ENCODE assay signal across 19 cellular contexts in genomic region chr15:88571153-88572029, GRCh38. TPM values are rescaled to one million over a fixed set of nuclear protein-coding genes. Genes with fewer than 3 reads are reported as not detected.
A peak's percentile ranks its signal among the peaks of the same experiment; 100 is the strongest.
DNase-seq lines count a peak whose midpoint lies in the region; ATAC-seq and TF ChIP-seq lines count a peak whose summit lies in the region.
"Had no signal": no experiment of that assay in that cellular context is flagged by ENCODE, and none has a peak within 500 bp of the region (broad histone marks: within the 10 kb centered on the region; RNA-seq: fewer than 3 reads in every experiment).

No MANE protein-coding gene starts in this region.

- H2AFZ ChIP-seq in OCI-LY7 (ENCODE audit: low read length), result no peak overlapping the region

- no peaks in the 10 kb centered on the region for H3K9me3 Mint-ChIP-seq in stimulated activated effector memory CD8-positive, alpha-beta T cell treated with anti-CD3 and anti-CD28 coated beads, Interleukin-12 subunit alpha, Interleukin-12 subunit beta, amount 100 ng/mL, for 72 hours
- H3K9me3 Mint-ChIP-seq: activated CD4-positive, alpha-beta memory T cell treated with anti-CD3 and anti-CD28 coated beads, Interleukin-2, amount 10 ng/mL, durations not matched to agents 7 days and 5 days; activated naive CD4-positive, alpha-beta T cell treated with anti-CD3 and anti-CD28 coated beads, Interleukin-2, amount 50 U/mL, for 72 hours; activated T-cell treated with anti-CD3 and anti-CD28 coated beads, Interleukin-2, amount 50 U/mL, for 4 hours had no signal

- no peak for TF ChIP-seq CTCF in OCI-LY7 (conservative IDR thresholded peaks at IDR 0.05; ENCODE audit: low read length)

- no peaks in the 10 kb centered on the region for H3K9me3 ChIP-seq in OCI-LY7 (ENCODE audit: low read length)
- H3K9me3 ChIP-seq: left lung, stomach, upper lobe of right lung had no signal

- H3K4me2 ChIP-seq in OCI-LY7 (ENCODE audit: low read length), result 0 out of 2 replicates have a peak overlapping the region, but pooled peaks have one; percentile 9

- H3K4me1 ChIP-seq in OCI-LY7 (ENCODE audit: insufficient read depth, low read length, poor library complexity, severe bottlenecking), result peaks cover 4% of the 10 kb centered on the region
- H3K4me1 ChIP-seq: foreskin keratinocyte, left lung, upper lobe of right lung had no signal

- H3K4me1 Mint-ChIP-seq in stimulated activated effector memory CD8-positive, alpha-beta T cell treated with anti-CD3 and anti-CD28 coated beads, Interleukin-12 subunit alpha, Interleukin-12 subunit beta, amount 100 ng/mL, for 72 hours, result no peaks in the 10 kb centered on the region
- H3K4me1 Mint-ChIP-seq: activated CD4-positive, alpha-beta memory T cell treated with anti-CD3 and anti-CD28 coated beads, Interleukin-2, amount 10 ng/mL, durations not matched to agents 7 days and 5 days had no signal

- H3K27ac Mint-ChIP-seq in stimulated activated effector memory CD8-positive, alpha-beta T cell treated with anti-CD3 and anti-CD28 coated beads, Interleukin-12 subunit alpha, Interleukin-12 subunit beta, amount 100 ng/mL, for 72 hours, result peak overlapping the region; percentile 45
- H3K27ac Mint-ChIP-seq: activated CD4-positive, alpha-beta memory T cell treated with anti-CD3 and anti-CD28 coated beads, Interleukin-2, amount 10 ng/mL, durations not matched to agents 7 days and 5 days; activated naive CD4-positive, alpha-beta T cell treated with anti-CD3 and anti-CD28 coated beads, Interleukin-2, amount 50 U/mL, for 72 hours had no signal

- BruUV-seq in OCI-LY7 (replicated peaks; lab: Mats Ljungman, UMichigan), result no TSS peak

- no peaks in the 10 kb centered on the region for H3K36me3 Mint-ChIP-seq in stimulated activated effector memory CD8-positive, alpha-beta T cell treated with anti-CD3 and anti-CD28 coated beads, Interleukin-12 subunit alpha, Interleukin-12 subunit beta, amount 100 ng/mL, for 72 hours
- H3K36me3 Mint-ChIP-seq: activated naive CD4-positive, alpha-beta T cell treated with anti-CD3 and anti-CD28 coated beads, Interleukin-2, amount 50 U/mL, for 72 hours had no signal

- ATAC-seq in left ventricle myocardium superior (peak; percentile 93), GM21423 (IDR thresholded peaks at IDR 0.05; ENCODE audit: unreplicated experiment) (no peak), GM18502 (IDR thresholded peaks at IDR 0.05; ENCODE audit: poor library complexity, unreplicated experiment) (no peak)
- ATAC-seq in stimulated activated effector memory CD8-positive, alpha-beta T cell treated with anti-CD3 and anti-CD28 coated beads, Interleukin-12 subunit alpha, Interleukin-12 subunit beta, amount 100 ng/mL, for 72 hours, result no peak
- ATAC-seq: activated naive CD4-positive, alpha-beta T cell treated with anti-CD3 and anti-CD28 coated beads, Interleukin-2, amount 50 U/mL, for 72 hours; activated T-cell treated with anti-CD3 and anti-CD28 coated beads, Interleukin-2, amount 50 U/mL, for 4 hours; foreskin keratinocyte; left lung; upper lobe of right lung had no signal

- H3K79me2 ChIP-seq in OCI-LY7 (ENCODE audit: insufficient read depth, low read depth, low read length), result no peaks in the 10 kb centered on the region

- intact Hi-C loops in OCI-LY7 (cut with micrococcal nuclease; ENCODE audit: unreplicated experiment), result no loop called here
- intact Hi-C loops in left ventricle myocardium superior (cut with micrococcal nuclease), result loop anchor here (2.0 kb wide), 1 partner anchor 73 kb away; no protein-coding TSS in a partner anchor

- CTCF ChIA-PET in OCI-LY7 (lab: Charles Lee; ENCODE audit: unreplicated experiment), result no interaction called here

- H3K36me3 ChIP-seq in OCI-LY7 (ENCODE audit: insufficient read depth, low read length), result no peaks in the 10 kb centered on the region
- H3K36me3 ChIP-seq: left lung, stomach, upper lobe of right lung had no signal

- no peaks in the 10 kb centered on the region for H4K20me1 ChIP-seq in OCI-LY7 (ENCODE audit: insufficient read depth, low read length)

- no peak overlapping the region for H3K27ac ChIP-seq in OCI-LY7 (ENCODE audit: low read depth, low read length, poor library complexity, severe bottlenecking)
- H3K27ac ChIP-seq: C4-2B, foreskin keratinocyte, left lung, stomach, upper lobe of right lung had no signal

- H3K9me2 ChIP-seq in OCI-LY7 (ENCODE audit: insufficient read depth, low read length), result no peaks in the 10 kb centered on the region

- no peak overlapping the region for H3K4me3 Mint-ChIP-seq in stimulated activated effector memory CD8-positive, alpha-beta T cell treated with anti-CD3 and anti-CD28 coated beads, Interleukin-12 subunit alpha, Interleukin-12 subunit beta, amount 100 ng/mL, for 72 hours
- H3K4me3 Mint-ChIP-seq: activated CD4-positive, alpha-beta memory T cell treated with anti-CD3 and anti-CD28 coated beads, Interleukin-2, amount 10 ng/mL, durations not matched to agents 7 days and 5 days; activated T-cell treated with anti-CD3 and anti-CD28 coated beads, Interleukin-2, amount 50 U/mL, for 4 hours had no signal

- peak; percentile 5 to 36 for DNase-seq in NCI-H526 (lab: John Stamatoyannopoulos, UW)
- no peak for DNase-seq in NCI-H526 treated with DMSO at 0.1 percent for 48 hours (lab: John Stamatoyannopoulos, UW)
- DNase-seq in OCI-LY7 (ENCODE audit: low spot score), result no peak
- peak; percentile 76 for DNase-seq in left ventricle myocardium superior
- no peak for DNase-seq in stimulated activated effector memory CD8-positive, alpha-beta T cell treated with anti-CD3 and anti-CD28 coated beads, Interleukin-12 subunit alpha, Interleukin-12 subunit beta, amount 100 ng/mL, for 72 hours (ENCODE audit: low spot score in 2 of 2)
- DNase-seq in DMS153 (lab: John Stamatoyannopoulos, UW), result no peak
- DNase-seq: activated CD4-positive, alpha-beta memory T cell treated with anti-CD3 and anti-CD28 coated beads, Interleukin-2, amount 10 ng/mL, durations not matched to agents 7 days and 5 days; activated T-cell treated with anti-CD3 and anti-CD28 coated beads, Interleukin-2, amount 50 U/mL, for 4 hours; DMS79; foreskin keratinocyte; left lung; NCI-H1436; stimulated activated CD4-positive, alpha-beta T cell treated with anti-CD3 and anti-CD28 coated beads, Interleukin-2, amount 100 ng/mL, for 24 hours; stomach; upper lobe of right lung had no signal

- POLR2A ChIA-PET in OCI-LY7 (lab: Charles Lee), result no interaction called here

- H3K4me3 ChIP-seq in OCI-LY7 (ENCODE audit: low read depth, low read length, poor library complexity, severe bottlenecking), result no peak overlapping the region
- H3K4me3 ChIP-seq: left lung, stomach, upper lobe of right lung had no signal

RNA-seq across cellular contexts. Expression of gene DET1, which starts 24.9 kb away (rescaled TPM):
- 7.1 and 9.8 TPM in 2 replicates for total RNA-seq in OCI-LY7 (2014; rRNA removed; shearing (Covaris generic))
- total RNA-seq in OCI-LY7 (2022) (9.7 and 9.8 TPM in 2 replicates), left ventricle myocardium superior (7.6 TPM)

RNA-seq across cellular contexts. Expression of gene AEN, which starts 49.7 kb away (rescaled TPM):
- 55.9 and 66.6 TPM in 2 replicates for total RNA-seq in OCI-LY7 (2014; rRNA removed; shearing (Covaris generic))
- total RNA-seq in OCI-LY7 (2022) (41.7 and 43.1 TPM in 2 replicates), left ventricle myocardium superior (9.8 TPM)

Comparison
In these comparisons a context has a peak if more than half of its experiments do, and no peak if none do; other contexts are left out.
1. DNase-seq: peak in NCI-H526 (2 of 2) and left ventricle myocardium superior (single experiment); none in NCI-H526 treated with DMSO at 0.1 percent for 48 hours (single experiment), OCI-LY7 (single experiment), stimulated activated effector memory CD8-positive, alpha-beta T cell treated with anti-CD3 and anti-CD28 coated beads, Interleukin-12 subunit alpha, Interleukin-12 subunit beta, amount 100 ng/mL, for 72 hours (0 of 2) and DMS153 (single experiment).